1 cellular context compared by ENCODE assay signal in genomic region chr5:150113047-150113744, GRCh38.
A peak's percentile ranks its signal among the peaks of the same experiment; 100 is the strongest.
TF ChIP-seq lines count a peak whose summit lies in the region.

No MANE protein-coding gene starts in this region.

TF ChIP-seq in K562, 482 proteins besides CTCF, POLR2A, EP300 and RAD21 (continues in another document):
- TF ChIP-seq THRAP3 (IDR thresholded peaks at IDR 0.05; ENCODE audit: borderline replicate concordance) (no peak), SREBF1 (IDR thresholded peaks at IDR 0.05; ENCODE audit: borderline replicate concordance, low read depth, low read length) (no peak), SIN3A (IDR thresholded peaks at IDR 0.05; ENCODE audit: borderline replicate concordance in 2 of 2, control insufficient read depth in 1 of 2, low read depth in 2 of 2, low read length in 2 of 2) (no peak), RFX1 (IDR thresholded peaks at IDR 0.05) (no peak), SLC30A9 (CRISPR knock-in tag; IDR thresholded peaks at IDR 0.05) (no peak), ZZZ3 (IDR thresholded peaks at IDR 0.05) (no peak), TCFL5 (CRISPR knock-in tag; conservative IDR thresholded peaks at IDR 0.05) (no peak), EGR1 (conservative IDR thresholded peaks at IDR 0.05) (peak; percentile 66), SPI1 (IDR thresholded peaks at IDR 0.05; ENCODE audit: borderline replicate concordance, low read depth, low read length) (0 out of 2 replicates have a peak, but pooled peaks have one; percentile 28), HIVEP1 (CRISPR knock-in tag; IDR thresholded peaks at IDR 0.05) (no peak), RBM17 (IDR thresholded peaks at IDR 0.05; ENCODE audit: borderline replicate concordance, low read depth, low read length) (no peak), HSF4 (CRISPR knock-in tag; IDR thresholded peaks at IDR 0.05; ENCODE audit: borderline replicate concordance) (no peak), KDM1A (IDR thresholded peaks at IDR 0.05) (peak in 1 of 2 experiments; percentile 11; a peak in 1 of 4 replicates), ZEB2 (IDR thresholded peaks at IDR 0.05) (0 out of 2 replicates have a peak, but pooled peaks have one; percentile 30), ZNF79 (CRISPR knock-in tag; IDR thresholded peaks at IDR 0.05; ENCODE audit: low read depth) (no peak), L3MBTL2 (IDR thresholded peaks at IDR 0.05) (peak; percentile 33; the same call in 1 of the 2 replicates), BCLAF1 (IDR thresholded peaks at IDR 0.05; ENCODE audit: borderline replicate concordance in 1 of 2, control insufficient read depth in 1 of 2, low read depth in 2 of 2, low read length in 1 of 2) (no peak), POLR3G (IDR thresholded peaks at IDR 0.05; ENCODE audit: extremely low read depth, insufficient read length, insufficient replicate concordance) (no peak), ZMIZ1 (IDR thresholded peaks at IDR 0.05; ENCODE audit: low read depth in 2 of 2, low read length in 2 of 2) (no peak), E2F6 (IDR thresholded peaks at IDR 0.05; ENCODE audit: borderline replicate concordance in 1 of 2, extremely low read depth in 1 of 2, insufficient read depth in 1 of 2, insufficient read length in 1 of 2, low read depth in 1 of 2, low read length in 1 of 2, poor library complexity in 1 of 2, severe bottlenecking in 1 of 2) (peak in 1 of 2 experiments; percentile 40), CTBP1 (IDR thresholded peaks at IDR 0.05; ENCODE audit: borderline replicate concordance) (no peak), MLLT1 (IDR thresholded peaks at IDR 0.05) (no peak), MAX (CRISPR knock-in tag; IDR thresholded peaks at IDR 0.05) (peak; percentile 56), CBFA2T3 (IDR thresholded peaks at IDR 0.05) (peak; percentile 53; the same call in 1 of the 2 replicates), PKNOX1 (IDR thresholded peaks at IDR 0.05) (peak; percentile 37; the same call in 1 of the 2 replicates), ZNF174 (CRISPR knock-in tag; IDR thresholded peaks at IDR 0.05) (no peak), HEY1 (CRISPR knock-in tag; IDR thresholded peaks at IDR 0.05; ENCODE audit: borderline replicate concordance) (no peak), TFAP4 (CRISPR knock-in tag; IDR thresholded peaks at IDR 0.05; ENCODE audit: borderline replicate concordance) (peak; percentile 83; the same call in 1 of the 2 replicates), RBM25 (IDR thresholded peaks at IDR 0.05; ENCODE audit: low read depth, low read length, severe bottlenecking) (no peak), PYGO2 (tag; IDR thresholded peaks at IDR 0.05) (no peak), DACH1 (IDR thresholded peaks at IDR 0.05; ENCODE audit: partially characterized antibody) (peak; percentile 29), SETDB1 (IDR thresholded peaks at IDR 0.05; ENCODE audit: low read length) (no peak), HDAC1 (IDR thresholded peaks at IDR 0.05) (0 out of 4 replicates have a peak, but pooled peaks of 1 of the 2 experiments have one; percentile 48), CREB5 (CRISPR knock-in tag; IDR thresholded peaks at IDR 0.05) (no peak), PHF20 (IDR thresholded peaks at IDR 0.05; ENCODE audit: partially characterized antibody) (peak; percentile 25)
